9 cellular contexts compared by ENCODE assay signal in genomic region chr2:19073522-19073921, GRCh38.
A peak's percentile ranks its signal among the peaks of the same experiment; 100 is the strongest.
DNase-seq lines count a peak whose midpoint lies in the region; FAIRE-seq and TF ChIP-seq lines count a peak whose summit lies in the region.
"Had no signal": no experiment of that assay in that cellular context is flagged by ENCODE, and none has a peak within 500 bp of the region (broad histone marks: within the 10 kb centered on the region; RNA-seq: fewer than 3 reads in every experiment).

No MANE protein-coding gene starts in this region.

- H3K4me3 ChIP-seq in mammary epithelial cell (replicated peaks in 1 of 3; ENCODE audit: insufficient read depth in 1 of 3, low read depth in 2 of 3, low read length in 3 of 3), result no peak overlapping the region

- in situ Hi-C loops in mammary epithelial cell (cut with MboI; ENCODE audit: low sequenced_read_pairs in 2 of 2), result no loop called here

- H3K4me3 Mint-ChIP-seq in Calu3 (ENCODE audit: low read depth, unreplicated experiment), result no peak overlapping the region

- TF ChIP-seq CTCF in Calu3 (IDR thresholded peaks at IDR 0.05; ENCODE audit: unreplicated experiment) (no peak), mammary epithelial cell (conservative IDR thresholded peaks at IDR 0.05 in 1 of 2, IDR thresholded peaks at IDR 0.05 in 1 of 2; ENCODE audit: extremely low read depth in 1 of 2, insufficient read depth in 1 of 2, low read depth in 1 of 2, low read length in 2 of 2) (no peak)

- DNase-seq in Calu3 (peak; percentile 46), HuH-7.5 (ENCODE audit: low spot score) (peak; percentile 12), mammary epithelial cell (peak; percentile 98), kidney tubule cell (ENCODE audit: low spot score) (peak; percentile 77), frontal cortex (ENCODE audit: low spot score in 2 of 2) (no peak), NCI-H526 treated with DMSO at 0.1 percent for 48 hours (lab: John Stamatoyannopoulos, UW) (no peak), NCI-H526 (lab: John Stamatoyannopoulos, UW) (no peak)
- DNase-seq in stimulated activated CD4-positive, alpha-beta T cell treated with anti-CD3 and anti-CD28 coated beads, Interleukin-1b, Interleukin-23, amount 100 ng/mL, for 48 hours, result no peak
- DNase-seq: activated CD8-positive, alpha-beta memory T cell treated with anti-CD3 and anti-CD28 coated beads, Interleukin-2, amount 50 U/mL, for 4 hours had no signal

- CTCF ChIA-PET in Calu3 (lab: Charles Lee), result interaction anchor here (0.9 kb wide), 1 partner anchor 31 kb away, joined by 3 read pairs; no protein-coding TSS in a partner anchor
- CTCF ChIA-PET in mammary epithelial cell (lab: Charles Lee; ENCODE audit: low non-redundant PET), result interaction anchor here (0.5 kb wide), 1 partner anchor 48 kb away, joined by 4 read pairs; no protein-coding TSS in a partner anchor

- BruUV-seq in Calu3 (replicated peaks; lab: Mats Ljungman, UMichigan) (no TSS peak), mammary epithelial cell (replicated peaks; lab: Mats Ljungman, UMichigan) (no TSS peak)

- H3K36me3 Mint-ChIP-seq in Calu3 (ENCODE audit: insufficient read depth, unreplicated experiment), result no peaks in the 10 kb centered on the region

- no peaks in the 10 kb centered on the region for H3K27me3 ChIP-seq in mammary epithelial cell (ENCODE audit: insufficient read depth, low read length)

- H3K4me2 ChIP-seq in mammary epithelial cell (ENCODE audit: insufficient read depth, low read depth, low read length), result peak overlapping the region; percentile 32

- peak overlapping the region; percentile 82 for H2AFZ ChIP-seq in mammary epithelial cell (ENCODE audit: low read depth, low read length)

- H3K27ac Mint-ChIP-seq in Calu3 (ENCODE audit: unreplicated experiment), result no peak overlapping the region

- no peaks in the 10 kb centered on the region for H3K36me3 ChIP-seq in mammary epithelial cell (ENCODE audit: insufficient read depth, low read length)

- H3K27me3 Mint-ChIP-seq in Calu3 (ENCODE audit: unreplicated experiment), result no peaks in the 10 kb centered on the region

- no peaks in the 10 kb centered on the region for H4K20me1 ChIP-seq in mammary epithelial cell (ENCODE audit: insufficient read depth, low read length)

- peaks cover 21% of the 10 kb centered on the region for H3K4me1 ChIP-seq in mammary epithelial cell (ENCODE audit: insufficient read depth, low read length)

- no peaks in the 10 kb centered on the region for H3K4me1 Mint-ChIP-seq in Calu3 (ENCODE audit: low read depth, unreplicated experiment)

- no peaks in the 10 kb centered on the region for H3K9me3 Mint-ChIP-seq in Calu3 (ENCODE audit: low read depth, unreplicated experiment)

- no peaks in the 10 kb centered on the region for H3K79me2 ChIP-seq in mammary epithelial cell (ENCODE audit: insufficient read depth, low read length)

- WGBS in mammary epithelial cell (ENCODE audit: low coverage, missing lambda C conversion rate), result no CpG with 5 or more reads among the region's 4 CpGs

- H3K27ac ChIP-seq in mammary epithelial cell (ENCODE audit: insufficient read depth, low read depth, low read length), result peak overlapping the region; percentile 83

- H3K9ac ChIP-seq in mammary epithelial cell (ENCODE audit: insufficient read depth, low read length), result no peak overlapping the region

- no peak for FAIRE-seq in frontal cortex (lab: Jason Lieb, UNC)

- dilution Hi-C loops in mammary epithelial cell (cut with HindIII; ENCODE audit: low sequenced_read_pairs), result no loop called here

- H3K9me3 ChIP-seq in mammary epithelial cell (replicated peaks; ENCODE audit: insufficient read depth, low read length), result no peaks in the 10 kb centered on the region

- intact Hi-C loops in Calu3 (cut with micrococcal nuclease; ENCODE audit: unreplicated experiment), result no loop called here
- intact Hi-C loops in mammary epithelial cell (cut with micrococcal nuclease), result loop anchor here (5.0 kb wide), 1 partner anchor 49 kb away; no protein-coding TSS in a partner anchor

Comparison
In these comparisons a context has a peak if more than half of its experiments do, and no peak if none do; other contexts are left out.
1. DNase-seq: peak in Calu3 (single experiment), HuH-7.5 (single experiment), mammary epithelial cell (single experiment) and kidney tubule cell (single experiment); none in frontal cortex (0 of 2), NCI-H526 treated with DMSO at 0.1 percent for 48 hours (single experiment), stimulated activated CD4-positive, alpha-beta T cell treated with anti-CD3 and anti-CD28 coated beads, Interleukin-1b, Interleukin-23, amount 100 ng/mL, for 48 hours (single experiment) and NCI-H526 (0 of 2).